Comparison of ENCODE assay signal across 14 cellular contexts in genomic region chr14:93712838-93713724, GRCh38.
DNase-seq lines count a peak whose midpoint lies in the region; ATAC-seq and TF ChIP-seq lines count a peak whose summit lies in the region.
"Had no signal": no experiment of that assay in that cellular context is flagged by ENCODE, and none has a peak within 500 bp of the region (broad histone marks: within the 10 kb centered on the region; RNA-seq: fewer than 3 reads in every experiment).

No MANE protein-coding gene starts in this region.

- H3K9me3 ChIP-seq in trophoblast cell (ENCODE audit: insufficient read depth, low read depth, low read length), result no peaks in the 10 kb centered on the region
- H3K9me3 ChIP-seq: esophagus squamous epithelium, spleen had no signal

- no peak overlapping the region for H3K14ac ChIP-seq in trophoblast cell (ENCODE audit: low read length)

- H3K36me3 ChIP-seq in trophoblast cell (ENCODE audit: control insufficient read depth in 1 of 2, insufficient read depth in 2 of 2, low read length in 2 of 2), result no peaks in the 10 kb centered on the region
- H3K36me3 ChIP-seq: esophagus squamous epithelium, spleen had no signal

- H3K27me3 ChIP-seq in dorsolateral prefrontal cortex (peaks cover 0 to 15% (median 0%) of the 10 kb centered on the region in 45 donors), trophoblast cell (ENCODE audit: insufficient read depth, low read length) (no peaks in the 10 kb centered on the region)

- H3K79me1 ChIP-seq in trophoblast cell (ENCODE audit: low read length), result no peaks in the 10 kb centered on the region

- H3K4me3 ChIP-seq in dorsolateral prefrontal cortex (no peak overlapping the region), trophoblast cell (ENCODE audit: low read depth, low read length) (peak overlapping the region; percentile 38)
- H3K4me3 ChIP-seq: esophagus squamous epithelium, spleen had no signal

- no peak overlapping the region for H3K4ac ChIP-seq in trophoblast cell (ENCODE audit: low read depth, low read length)

- no peak overlapping the region for H3K18ac ChIP-seq in trophoblast cell (ENCODE audit: low read length)

- no peak overlapping the region for H2AFZ ChIP-seq in trophoblast cell (ENCODE audit: insufficient read depth, low read length, poor library complexity)

- no peak for ATAC-seq in GM18858 (IDR thresholded peaks at IDR 0.05; ENCODE audit: unreplicated experiment)
- ATAC-seq in effector memory CD8-positive, alpha-beta T cell (replicated peaks), result no peak

- H4K12ac ChIP-seq in trophoblast cell (ENCODE audit: low read depth, low read length), result no peak overlapping the region

- DNase-seq in DMS 273 (lab: John Stamatoyannopoulos, UW; ENCODE audit: unreplicated experiment), result peak; percentile 80
- DNase-seq in DMS 273 treated with DMSO at 0.1 percent for 48 hours (lab: John Stamatoyannopoulos, UW), result no peak
- DNase-seq in NCI-H345 (lab: John Stamatoyannopoulos, UW), result peak; percentile 63
- DNase-seq in dorsolateral prefrontal cortex, result peak in 9 of 10 donors; percentile 53 to 89 (median 77)
- no peak for DNase-seq in trophoblast cell
- DNase-seq in effector memory CD8-positive, alpha-beta T cell, result no peak
- DNase-seq in NCI-H2227 (lab: John Stamatoyannopoulos, UW; ENCODE audit: unreplicated experiment), result no peak
- DNase-seq: activated naive CD8-positive, alpha-beta T cell treated with anti-CD3 and anti-CD28 coated beads, Interleukin-2, amount 10 ng/mL, durations not matched to agents 7 days and 5 days; CD8-positive, alpha-beta memory T cell; esophagus squamous epithelium had no signal

- intact Hi-C loops in dorsolateral prefrontal cortex (cut with DNase I), result no loop called here

- H3K9ac ChIP-seq in trophoblast cell (ENCODE audit: low read length), result no peak overlapping the region

- no peaks in the 10 kb centered on the region for H3K36me3 Mint-ChIP-seq in effector memory CD8-positive, alpha-beta T cell (ENCODE audit: insufficient read depth)
- H3K36me3 Mint-ChIP-seq: activated naive CD8-positive, alpha-beta T cell treated with anti-CD3 and anti-CD28 coated beads, Interleukin-2, amount 10 ng/mL, durations not matched to agents 7 days and 5 days; CD8-positive, alpha-beta memory T cell had no signal

- no peaks in the 10 kb centered on the region for H3K4me1 Mint-ChIP-seq in effector memory CD8-positive, alpha-beta T cell (ENCODE audit: low read depth in 2 of 2)
- H3K4me1 Mint-ChIP-seq: activated naive CD8-positive, alpha-beta T cell treated with anti-CD3 and anti-CD28 coated beads, Interleukin-2, amount 10 ng/mL, durations not matched to agents 7 days and 5 days; CD8-positive, alpha-beta memory T cell had no signal

- H3K4me3 Mint-ChIP-seq in effector memory CD8-positive, alpha-beta T cell, result no peak overlapping the region
- H3K4me3 Mint-ChIP-seq: activated naive CD8-positive, alpha-beta T cell treated with anti-CD3 and anti-CD28 coated beads, Interleukin-2, amount 10 ng/mL, durations not matched to agents 7 days and 5 days; CD8-positive, alpha-beta memory T cell; neural crest cell had no signal

- H3K27ac ChIP-seq in dorsolateral prefrontal cortex, result no peak overlapping the region
- H3K27ac ChIP-seq in trophoblast cell (ENCODE audit: low read depth, low read length), result no peak overlapping the region
- H3K27ac ChIP-seq: 22Rv1, esophagus squamous epithelium, spleen had no signal

- H4K91ac ChIP-seq in trophoblast cell (ENCODE audit: low read depth, low read length), result no peak overlapping the region

- no peaks in the 10 kb centered on the region for H3K79me2 ChIP-seq in trophoblast cell (ENCODE audit: control insufficient read depth, insufficient read depth, low read length, poor library complexity)

- TF ChIP-seq CTCF in dorsolateral prefrontal cortex (IDR thresholded peaks at IDR 0.05 in 54 of 56, conservative IDR thresholded peaks at IDR 0.05 in 2 of 56; ENCODE audit: low read depth in 1 of 56, partially characterized antibody in 56 of 56), result no peak

- H3K27ac Mint-ChIP-seq in effector memory CD8-positive, alpha-beta T cell, result no peak overlapping the region
- H3K27ac Mint-ChIP-seq: activated naive CD8-positive, alpha-beta T cell treated with anti-CD3 and anti-CD28 coated beads, Interleukin-2, amount 10 ng/mL, durations not matched to agents 7 days and 5 days; CD8-positive, alpha-beta memory T cell had no signal

- H3K4me1 ChIP-seq in trophoblast cell (ENCODE audit: control insufficient read depth in 1 of 2, insufficient read depth in 2 of 2, low read length in 2 of 2), result peaks cover 6 to 10% of the 10 kb centered on the region in 2 experiments
- H3K4me1 ChIP-seq: spleen had no signal

- no CpG with 5 or more reads among the region's 18 CpGs for WGBS in trophoblast cell (ENCODE audit: extremely low coverage, insufficient coverage, insufficient read length)

- H3K23ac ChIP-seq in trophoblast cell (ENCODE audit: low read length), result no peak overlapping the region

- H2BK5ac ChIP-seq in trophoblast cell (ENCODE audit: low read depth, low read length, poor library complexity), result no peak overlapping the region

- no peaks in the 10 kb centered on the region for H3K9me3 Mint-ChIP-seq in effector memory CD8-positive, alpha-beta T cell
- H3K9me3 Mint-ChIP-seq: activated naive CD8-positive, alpha-beta T cell treated with anti-CD3 and anti-CD28 coated beads, Interleukin-2, amount 10 ng/mL, durations not matched to agents 7 days and 5 days; neural crest cell had no signal

- no peak overlapping the region for H2BK120ac ChIP-seq in trophoblast cell (ENCODE audit: insufficient read depth, low read length, poor library complexity)

- H4K8ac ChIP-seq in trophoblast cell (ENCODE audit: low read depth, low read length), result no peak overlapping the region

- H2BK12ac ChIP-seq in trophoblast cell (ENCODE audit: low read length), result no peak overlapping the region

- H3K4me2 ChIP-seq in trophoblast cell (ENCODE audit: low read length), result no peak overlapping the region

- peaks cover 28% of the 10 kb centered on the region in 2 donors for H3K27me3 Mint-ChIP-seq in effector memory CD8-positive, alpha-beta T cell

- H2AK5ac ChIP-seq in trophoblast cell (ENCODE audit: low read length), result no peak overlapping the region

Comparison
In these comparisons a context has a peak if more than half of its experiments do, and no peak if none do; other contexts are left out.
1. DNase-seq: peak in DMS 273 (single experiment), NCI-H345 (single experiment) and dorsolateral prefrontal cortex (9 of 10); none in DMS 273 treated with DMSO at 0.1 percent for 48 hours (single experiment), trophoblast cell (0 of 2), effector memory CD8-positive, alpha-beta T cell (0 of 3) and NCI-H2227 (single experiment).